ENCODE assay signal across 8 cellular contexts in the genomic region with DNA sequence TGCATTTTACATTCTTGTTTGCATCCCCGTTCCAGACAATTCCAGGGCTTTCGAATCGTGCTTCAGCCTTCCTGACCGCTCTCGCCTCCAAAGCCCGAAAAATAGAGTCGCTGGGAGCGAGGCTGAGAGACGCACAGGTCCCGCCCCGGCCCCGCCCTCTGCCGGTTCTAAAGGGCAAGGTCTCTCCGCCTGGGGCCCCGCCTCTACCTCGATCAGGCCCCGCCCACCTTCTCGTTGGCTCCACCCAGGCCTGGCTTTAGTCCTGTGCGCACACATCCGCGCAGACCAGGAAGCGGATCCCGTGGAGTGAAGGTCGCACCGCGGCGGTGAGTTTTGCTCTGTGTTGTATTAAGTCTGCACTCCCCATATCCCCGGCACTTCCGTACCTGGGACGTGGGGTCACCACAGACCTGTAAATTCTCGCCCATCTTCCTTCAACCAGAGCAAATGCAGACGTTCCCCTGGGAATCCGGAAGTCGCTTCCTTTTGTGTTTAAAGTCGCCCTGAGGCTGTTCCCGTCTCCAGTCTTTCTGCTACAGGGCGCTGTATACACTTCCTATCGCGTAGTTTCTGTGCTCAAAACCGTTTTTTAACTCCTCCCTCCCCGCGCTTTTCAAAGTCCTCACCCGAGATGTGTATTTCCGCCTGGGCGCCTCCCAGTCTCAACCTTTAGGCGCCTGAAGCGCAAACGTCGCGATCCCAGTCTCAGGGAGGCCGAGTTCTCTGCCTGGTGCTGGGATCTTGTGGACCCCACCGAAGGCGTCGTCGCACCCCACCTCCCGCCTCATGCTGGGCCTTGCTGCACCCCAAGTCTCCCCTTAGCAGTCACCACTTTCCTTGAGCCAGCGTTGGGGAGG. TPM values are rescaled to one million over a fixed set of nuclear protein-coding genes. Genes with fewer than 3 reads are reported as not detected.
A peak's percentile ranks its signal among the peaks of the same experiment; 100 is the strongest.
DNase-seq lines count a peak whose midpoint lies in the region; TF ChIP-seq lines count a peak whose summit lies in the region.

A gene (plus strand): TSS at position 283 of the 857 bp plus-strand sequence. CDS start 3,861 bp downstream, outside the sequence.

- no peaks in the 10 kb centered on the region for H3K9me3 ChIP-seq in H9 (ENCODE audit: control insufficient read depth, low read depth, low read length)
- H3K9me3 ChIP-seq in vagina = no peaks in the 10 kb centered on the region

- no peak within 1 kb of the TSS for H2BK20ac ChIP-seq in H9 (ENCODE audit: low read depth, low read length, poor library complexity, severe bottlenecking)

- TF ChIP-seq CTCF in H9 (conservative IDR thresholded peaks at IDR 0.05) (peak; percentile 51), astrocyte of the cerebellum (IDR thresholded peaks at IDR 0.05; ENCODE audit: low read depth, low read length, missing control alignments) (peak; percentile 25), vagina (IDR thresholded peaks at IDR 0.05) (peak in 2 of 3 experiments; percentile 29)

- H4K8ac ChIP-seq in H9 (replicated peaks; ENCODE audit: insufficient read length, low read depth, low read length) = no peak within 1 kb of the TSS

- DNase-seq in ELF-1 (ENCODE audit: low read depth, low spot score) (peak; percentile 98), H9 (peak; percentile 97), NCI-H1105 (lab: John Stamatoyannopoulos, UW) (peak; percentile 91), astrocyte of the cerebellum (ENCODE audit: low read depth) (peak; percentile 70), hepatic stellate cell (ENCODE audit: low spot score) (peak; percentile 85), vagina (ENCODE audit: extremely low spot score in 2 of 2) (peak in 1 of 2 donors; percentile 93)

- H4K5ac ChIP-seq in H9 (ENCODE audit: insufficient read length, low read depth, low read length) = no peak within 1 kb of the TSS

- H3T11ph ChIP-seq in H9 (ENCODE audit: low read length) = no peak within 1 kb of the TSS

- H4K91ac ChIP-seq in H9 (ENCODE audit: insufficient read length, low read depth, low read length) = no peak within 1 kb of the TSS

- H3K79me1 ChIP-seq in H9 (ENCODE audit: insufficient read depth, low read depth, low read length, poor library complexity, severe bottlenecking) = peaks cover 3% of the 10 kb centered on the region

- H3K4me2 ChIP-seq in H9 (ENCODE audit: insufficient read depth, insufficient read length, low read length) = peak within 1 kb of the TSS; percentile 81

- intact Hi-C loops in T-helper 2 cell treated with Interferon-gamma antibody and Interleukin-4, amounts not matched to agents 100 ng/mL and 5 ng/mL, for 36 hours (cut with micrococcal nuclease) = loop anchor here (1.0 kb wide), 5 partner anchors 27 to 68 kb away; a partner anchor contains a TSS
- intact Hi-C loops in vagina (cut with DNase I) = no loop called here

- H2AFZ ChIP-seq in H9 (ENCODE audit: low read length) = no peak within 1 kb of the TSS

- H3K18ac ChIP-seq in H9 (ENCODE audit: insufficient read length, low read depth, low read length) = peak within 1 kb of the TSS; percentile 90

- no peaks in the 10 kb centered on the region for H3K9me3 Mint-ChIP-seq in H9

- H3K36me3 ChIP-seq in rectal smooth muscle tissue (ENCODE audit: control insufficient read depth, insufficient read depth, low read length) (peaks cover 14% of the 10 kb centered on the region), vagina (peaks cover 0 to 21% of the 10 kb centered on the region in 2 donors)

- H3K9ac ChIP-seq in H9 (ENCODE audit: extremely low read depth, insufficient read length, low read length) (peak within 1 kb of the TSS; percentile 78), rectal smooth muscle tissue (ENCODE audit: low read length) (peak within 1 kb of the TSS; percentile 81)

- H2BK15ac ChIP-seq in H9 (ENCODE audit: low read depth, low read length) = no peak within 1 kb of the TSS

- peaks cover 3% of the 10 kb centered on the region for H4K20me1 ChIP-seq in H9 (ENCODE audit: control insufficient read depth, insufficient read depth, insufficient read length)

- no CpG with 5 or more reads among the region's 57 CpGs for WGBS in H9 (ENCODE audit: extremely low coverage, insufficient read length, low lambda C conversion rate)

- H3K4me3 ChIP-seq in astrocyte of the cerebellum (ENCODE audit: low read depth, low read length) (peak within 1 kb of the TSS; percentile 90), rectal smooth muscle tissue (ENCODE audit: low read length) (peak within 1 kb of the TSS; percentile 92), vagina (peak within 1 kb of the TSS; percentile 65 to 66)

- H3K27ac ChIP-seq in H9 (ENCODE audit: insufficient read length, low read depth, low read length) = peak within 1 kb of the TSS; percentile 35
- H3K27ac ChIP-seq in rectal smooth muscle tissue (ENCODE audit: low read depth, low read length) = peak within 1 kb of the TSS; percentile 80
- H3K27ac ChIP-seq in vagina = peak within 1 kb of the TSS; percentile 73

- H3K4ac ChIP-seq in H9 (ENCODE audit: low read depth, low read length) = no peak within 1 kb of the TSS

- peak within 1 kb of the TSS; percentile 89 to 94 for H3K4me3 Mint-ChIP-seq in H9

- H3K23me2 ChIP-seq in H9 (ENCODE audit: insufficient read length, low read depth, low read length, poor library complexity, severe bottlenecking) = peaks cover 9% of the 10 kb centered on the region

- H3K79me2 ChIP-seq in H9 (ENCODE audit: insufficient read depth, low read length) = no peaks in the 10 kb centered on the region

- no peak within 1 kb of the TSS for H2AK5ac ChIP-seq in H9 (ENCODE audit: insufficient read length, low read length)

- in situ Hi-C loops in astrocyte of the cerebellum (cut with HindIII; ENCODE audit: low sequenced_read_pairs) = no loop called here

- H3K14ac ChIP-seq in H9 (ENCODE audit: insufficient read depth, low read length) = peak within 1 kb of the TSS; percentile 89

- TF ChIP-seq POLR2A in vagina (IDR thresholded peaks at IDR 0.05) = peak in 1 of 2 donors; percentile 83

- no peak within 1 kb of the TSS for H2BK12ac ChIP-seq in H9 (ENCODE audit: insufficient read length, low read depth, low read length)

- H3K4me1 Mint-ChIP-seq in H9 = peaks cover 32 to 33% of the 10 kb centered on the region in 2 experiments

- no peak within 1 kb of the TSS for H3K23ac ChIP-seq in H9 (ENCODE audit: insufficient read length, low read depth, low read length)

- H2BK120ac ChIP-seq in H9 (ENCODE audit: low read depth, low read length, poor library complexity, severe bottlenecking) = no peak within 1 kb of the TSS

- H3K27me3 ChIP-seq in H9 (ENCODE audit: insufficient read depth, low read length) (no peaks in the 10 kb centered on the region), rectal smooth muscle tissue (ENCODE audit: control insufficient read depth, insufficient read depth, low read length) (no peaks in the 10 kb centered on the region), vagina (no peaks in the 10 kb centered on the region)

- H3K56ac ChIP-seq in H9 (ENCODE audit: insufficient read length, low read depth, low read length) = no peak within 1 kb of the TSS

- H3K36me3 Mint-ChIP-seq in H9 (ENCODE audit: insufficient read depth in 1 of 3, low read depth in 3 of 3) = peaks cover 10 to 46% (median 34%) of the 10 kb centered on the region in 3 experiments; a peak in 6 of 7 replicates

- H3K27me3 Mint-ChIP-seq in H9 (ENCODE audit: low read depth) = no peaks in the 10 kb centered on the region

- peak within 1 kb of the TSS; percentile 97 to 98 (median 98) for H3K27ac Mint-ChIP-seq in H9

- H3K4me1 ChIP-seq in H9 (ENCODE audit: insufficient read depth, low read length) = no peaks in the 10 kb centered on the region; the same call in 1 of the 2 replicates
- H3K4me1 ChIP-seq in rectal smooth muscle tissue (ENCODE audit: control insufficient read depth, insufficient read depth, low read length) = no peaks in the 10 kb centered on the region
- H3K4me1 ChIP-seq in vagina = peaks cover 21% of the 10 kb centered on the region

- no peak within 1 kb of the TSS for H2BK5ac ChIP-seq in H9 (ENCODE audit: insufficient read length, low read length)

RNA-seq across cellular contexts. Expression of the gene that starts here (rescaled TPM):
- total RNA-seq in H9 (2021) = 23.7 and 24.4 TPM in 2 replicates
- total RNA-seq in T-helper 2 cell treated with Interferon-gamma antibody and Interleukin-4, amounts not matched to agents 100 ng/mL and 5 ng/mL, for 36 hours = 23.7 and 24.5 TPM in 2 replicates
- 15.7 TPM for total RNA-seq in vagina
